Comparison of ENCODE assay signal across 12 cellular contexts in genomic region chr19:9407827-9408226, GRCh38. TPM values are rescaled to one million over a fixed set of nuclear protein-coding genes. Genes with fewer than 3 reads are reported as not detected.
DNase-seq lines count a peak whose midpoint lies in the region; ATAC-seq and TF ChIP-seq lines count a peak whose summit lies in the region.
"Had no signal": no experiment of that assay in that cellular context is flagged by ENCODE, and none has a peak within 500 bp of the region (broad histone marks: within the 10 kb centered on the region; RNA-seq: fewer than 3 reads in every experiment).

No MANE protein-coding gene starts in this region.

- no peak for ATAC-seq in activated CD8-positive, alpha-beta T cell treated with anti-CD3 and anti-CD28 coated beads for 36 hours
- ATAC-seq in naive thymus-derived CD4-positive, alpha-beta T cell: no peak
- ATAC-seq in gastroesophageal sphincter: no peak

- TF ChIP-seq POLR2A in gastroesophageal sphincter (IDR thresholded peaks at IDR 0.05): no peak

- 77 to 78% methylated on average over 4 to 5 of the region's 5 CpGs for WGBS in gastroesophageal sphincter (ENCODE audit: low coverage in 1 of 2), 2 donors

- no peak for TF ChIP-seq EP300 in gastroesophageal sphincter (IDR thresholded peaks at IDR 0.05)

- DNase-seq in BJ (ENCODE audit: low read depth) (no peak), GF-D8 (lab: John Stamatoyannopoulos, UW) (peak; percentile 56), hippocampal formation (lab: John Stamatoyannopoulos, UW) (no peak)
- DNase-seq in activated CD8-positive, alpha-beta T cell treated with anti-CD3 and anti-CD28 coated beads for 36 hours: no peak
- DNase-seq in naive thymus-derived CD4-positive, alpha-beta T cell: no peak
- DNase-seq in effector CD4-positive, alpha-beta T cell: no peak
- DNase-seq: H9; kidney glomerular epithelial cell; NCI-H1930; NK-92 treated with Interleukin-12 subunit alpha and Interleukin-12 subunit beta, amount 100 ng/mL, for 24 hours; T-helper 1 cell had no signal

- peaks cover 55% of the 10 kb centered on the region for H3K9me3 Mint-ChIP-seq in activated CD8-positive, alpha-beta T cell treated with anti-CD3 and anti-CD28 coated beads for 36 hours
- peaks cover 9 to 100% (median 72%) of the 10 kb centered on the region in 11 donors for H3K9me3 Mint-ChIP-seq in naive thymus-derived CD4-positive, alpha-beta T cell

- CTCF ChIA-PET in BJ (lab: Yijun Ruan, JAX): no interaction called here
- CTCF ChIA-PET in activated CD8-positive, alpha-beta T cell treated with anti-CD3 and anti-CD28 coated beads for 36 hours (lab: Charles Lee): no interaction called here
- CTCF ChIA-PET in naive thymus-derived CD4-positive, alpha-beta T cell (lab: Charles Lee): no interaction called here

- H3K27me3 Mint-ChIP-seq in activated CD8-positive, alpha-beta T cell treated with anti-CD3 and anti-CD28 coated beads for 36 hours: no peaks in the 10 kb centered on the region
- H3K27me3 Mint-ChIP-seq in naive thymus-derived CD4-positive, alpha-beta T cell: peaks cover 0 to 8% (median 4%) of the 10 kb centered on the region in 5 donors

- peak overlapping the region; percentile 70; the same call in 1 of the 2 replicates for H3K4me3 ChIP-seq in BJ (ENCODE audit: low read depth, low read length)
- peak overlapping the region; percentile 54 for H3K4me3 ChIP-seq in naive thymus-derived CD4-positive, alpha-beta T cell (ENCODE audit: low read length)
- H3K4me3 ChIP-seq in gastroesophageal sphincter: no peak overlapping the region

- H3K4me3 Mint-ChIP-seq in activated CD8-positive, alpha-beta T cell treated with anti-CD3 and anti-CD28 coated beads for 36 hours: peak overlapping the region; percentile 76
- peak overlapping the region; percentile 26 to 90 (median 72) for H3K4me3 Mint-ChIP-seq in naive thymus-derived CD4-positive, alpha-beta T cell
- H3K4me3 Mint-ChIP-seq: H9 had no signal

- H3K4me1 ChIP-seq in naive thymus-derived CD4-positive, alpha-beta T cell (ENCODE audit: control insufficient read depth in 2 of 2, insufficient read depth in 2 of 2, low read length in 2 of 2): peaks cover 0 to 6% of the 10 kb centered on the region in 2 donors
- peaks cover 0 to 7% (median 0%) of the 10 kb centered on the region in 3 donors for H3K4me1 ChIP-seq in gastroesophageal sphincter

- H3K36me3 ChIP-seq in BJ (ENCODE audit: control insufficient read depth, insufficient read depth, low read length) (peaks cover under 1% of the 10 kb centered on the region; the same call in 1 of the 2 replicates), gastroesophageal sphincter (peaks cover 0 to 26% of the 10 kb centered on the region in 2 donors)
- peaks cover 0 to 16% (median 5%) of the 10 kb centered on the region in 3 experiments for H3K36me3 ChIP-seq in naive thymus-derived CD4-positive, alpha-beta T cell (ENCODE audit: control insufficient read depth in 2 of 3, insufficient read depth in 3 of 3, low read length in 3 of 3)

- H3K27me3 ChIP-seq in BJ (ENCODE audit: control insufficient read depth, insufficient read depth, low read length) (no peaks in the 10 kb centered on the region), gastroesophageal sphincter (no peaks in the 10 kb centered on the region)
- H3K27me3 ChIP-seq in naive thymus-derived CD4-positive, alpha-beta T cell (ENCODE audit: control insufficient read depth in 2 of 2, insufficient read depth in 2 of 2, low read length in 2 of 2): no peaks in the 10 kb centered on the region

- H3K36me3 Mint-ChIP-seq in activated CD8-positive, alpha-beta T cell treated with anti-CD3 and anti-CD28 coated beads for 36 hours (ENCODE audit: low read depth): peaks cover 67% of the 10 kb centered on the region
- peaks cover 29 to 58% (median 41%) of the 10 kb centered on the region in 5 donors for H3K36me3 Mint-ChIP-seq in naive thymus-derived CD4-positive, alpha-beta T cell

- POLR2A ChIA-PET in BJ (lab: Charles Lee): no interaction called here
- POLR2A ChIA-PET in activated CD8-positive, alpha-beta T cell treated with anti-CD3 and anti-CD28 coated beads for 36 hours (lab: Charles Lee): interaction anchor here (1.0 kb wide), 1 partner anchor 467 kb away, joined by 3 read pairs; no protein-coding TSS in a partner anchor
- POLR2A ChIA-PET in naive thymus-derived CD4-positive, alpha-beta T cell (lab: Charles Lee): no interaction called here

- H3K27ac Mint-ChIP-seq in activated CD8-positive, alpha-beta T cell treated with anti-CD3 and anti-CD28 coated beads for 36 hours: no peak overlapping the region
- peak overlapping the region in 3 of 9 donors; percentile 32 to 65 (median 50) for H3K27ac Mint-ChIP-seq in naive thymus-derived CD4-positive, alpha-beta T cell
- H3K27ac Mint-ChIP-seq: H9 had no signal

- peaks cover 20 to 87% (median 41%) of the 10 kb centered on the region in 3 experiments for H3K9me3 ChIP-seq in naive thymus-derived CD4-positive, alpha-beta T cell (ENCODE audit: control insufficient read depth in 2 of 3, low read length in 3 of 3)
- peaks cover 4 to 98% (median 9%) of the 10 kb centered on the region in 3 donors for H3K9me3 ChIP-seq in gastroesophageal sphincter

- peaks cover 9% of the 10 kb centered on the region for H3K4me1 Mint-ChIP-seq in activated CD8-positive, alpha-beta T cell treated with anti-CD3 and anti-CD28 coated beads for 36 hours (ENCODE audit: low read depth)
- peaks cover 7 to 29% (median 14%) of the 10 kb centered on the region in 7 donors for H3K4me1 Mint-ChIP-seq in naive thymus-derived CD4-positive, alpha-beta T cell
- H3K4me1 Mint-ChIP-seq: H9 had no signal

- no peak overlapping the region for H3K27ac ChIP-seq in naive thymus-derived CD4-positive, alpha-beta T cell (ENCODE audit: low read depth, low read length)
- no peak overlapping the region for H3K27ac ChIP-seq in gastroesophageal sphincter

- TF ChIP-seq CTCF in BJ (IDR thresholded peaks at IDR 0.05; ENCODE audit: insufficient read depth, low read depth, low read length) (no peak), gastroesophageal sphincter (IDR thresholded peaks at IDR 0.05) (no peak)
- no peak for TF ChIP-seq CTCF in activated CD8-positive, alpha-beta T cell treated with anti-CD3 and anti-CD28 coated beads for 36 hours (IDR thresholded peaks at IDR 0.05)

- intact Hi-C loops in activated CD8-positive, alpha-beta T cell treated with anti-CD3 and anti-CD28 coated beads for 36 hours (cut with micrococcal nuclease): loop anchor here (2.0 kb wide), 1 partner anchor 31 kb away; no protein-coding TSS in a partner anchor
- intact Hi-C loops in naive thymus-derived CD4-positive, alpha-beta T cell (cut with micrococcal nuclease): no loop called here

RNA-seq across cellular contexts. Expression of gene ZNF266, which starts 27.5 kb away (rescaled TPM):
- polyA plus RNA-seq in BJ (2011; rRNA removed): 16.6 and 21.4 TPM in 2 replicates
- 5.4 and 6.2 TPM in 2 replicates for polyA minus RNA-seq in BJ (2011; rRNA and poly(A)+ RNA removed)
- total RNA-seq in activated CD8-positive, alpha-beta T cell treated with anti-CD3 and anti-CD28 coated beads for 36 hours: 10 to 100 TPM; 23.5 to 26.8 TPM
- 10 to 100 TPM; 34.0 to 73.9 (median 55.0) TPM for total RNA-seq in naive thymus-derived CD4-positive, alpha-beta T cell
- 10 to 100 TPM; 23.1 to 29.5 TPM for polyA plus RNA-seq in naive thymus-derived CD4-positive, alpha-beta T cell
- total RNA-seq in gastroesophageal sphincter: 10 to 100 TPM; 16.0 to 25.1 (median 20.8) TPM

RNA-seq across cellular contexts. Expression of gene ZNF177, which starts 45.0 kb away (rescaled TPM):
- 0.94 and 1.9 TPM in 2 replicates for polyA plus RNA-seq in BJ (2011; rRNA removed)
- 0.33 and 0.82 TPM in 2 replicates for polyA minus RNA-seq in BJ (2011; rRNA and poly(A)+ RNA removed)
- 1 to 10 TPM; 1.6 to 1.9 TPM for total RNA-seq in activated CD8-positive, alpha-beta T cell treated with anti-CD3 and anti-CD28 coated beads for 36 hours
- total RNA-seq in naive thymus-derived CD4-positive, alpha-beta T cell: 1 to 10 TPM in 3 of 5 experiments, under 1 TPM in 2; 0.21 to 4.3 (median 1.1) TPM
- 1 to 10 TPM in 1 of 2 donors, under 1 TPM in 1; 0.73 to 1.2 TPM for polyA plus RNA-seq in naive thymus-derived CD4-positive, alpha-beta T cell
- 1 to 10 TPM; 2.2 to 7.0 (median 2.6) TPM for total RNA-seq in gastroesophageal sphincter

Comparison
In these comparisons a context has a peak if more than half of its experiments do, and no peak if none do; other contexts are left out.
1. H3K4me3 ChIP-seq: peak in BJ (single experiment) and naive thymus-derived CD4-positive, alpha-beta T cell (single experiment); none in gastroesophageal sphincter (0 of 2).